1 cellular context compared by ENCODE assay signal in the genomic region with DNA sequence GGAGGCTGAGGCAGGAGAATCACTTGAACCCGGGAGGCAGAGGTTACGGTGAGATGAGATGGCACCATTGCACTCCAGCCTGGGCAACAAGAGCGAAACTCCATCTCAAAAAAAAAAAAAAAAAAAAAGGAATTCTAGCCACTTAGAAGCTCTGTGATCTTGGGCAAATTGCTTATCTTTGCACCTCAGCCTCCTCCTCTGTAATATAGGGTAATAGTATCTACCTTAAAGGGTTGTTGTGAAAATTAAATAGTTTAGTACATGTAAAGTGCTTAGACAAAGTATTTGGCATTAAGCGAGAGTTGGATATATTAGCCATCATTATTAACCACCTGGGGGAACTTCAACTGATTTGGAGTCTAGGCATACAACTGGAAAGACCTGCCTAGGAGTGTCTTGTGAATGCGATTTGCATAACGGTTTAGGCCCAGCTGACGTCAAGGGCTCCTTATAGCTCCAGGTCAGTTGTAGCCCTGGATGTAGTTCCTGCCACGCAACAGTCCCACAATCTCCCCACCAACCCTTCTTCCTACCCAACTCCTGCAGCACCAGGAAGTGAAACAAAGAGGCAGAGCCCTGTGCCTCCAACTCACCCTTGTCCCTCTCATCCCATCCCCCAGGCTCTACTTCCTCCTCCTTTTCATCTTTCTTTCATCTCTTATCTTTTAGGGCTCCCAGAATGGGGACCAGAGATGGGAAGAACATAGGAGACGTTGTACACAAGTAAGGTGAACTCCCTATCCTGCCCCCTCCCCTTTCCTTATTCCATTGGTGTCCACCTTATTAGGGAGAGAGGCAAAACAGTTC.
TF ChIP-seq lines count a peak whose summit lies in the region.

No MANE protein-coding gene starts in this region.

TF ChIP-seq in K562, 482 proteins besides CTCF, POLR2A, EP300 and RAD21 (continued from another document and continues in another):
- TF ChIP-seq, protein P1, sequence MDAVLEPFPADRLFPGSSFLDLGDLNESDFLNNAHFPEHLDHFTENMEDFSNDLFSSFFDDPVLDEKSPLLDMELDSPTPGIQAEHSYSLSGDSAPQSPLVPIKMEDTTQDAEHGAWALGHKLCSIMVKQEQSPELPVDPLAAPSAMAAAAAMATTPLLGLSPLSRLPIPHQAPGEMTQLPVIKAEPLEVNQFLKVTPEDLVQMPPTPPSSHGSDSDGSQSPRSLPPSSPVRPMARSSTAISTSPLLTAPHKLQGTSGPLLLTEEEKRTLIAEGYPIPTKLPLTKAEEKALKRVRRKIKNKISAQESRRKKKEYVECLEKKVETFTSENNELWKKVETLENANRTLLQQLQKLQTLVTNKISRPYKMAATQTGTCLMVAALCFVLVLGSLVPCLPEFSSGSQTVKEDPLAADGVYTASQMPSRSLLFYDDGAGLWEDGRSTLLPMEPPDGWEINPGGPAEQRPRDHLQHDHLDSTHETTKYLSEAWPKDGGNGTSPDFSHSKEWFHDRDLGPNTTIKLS (IDR thresholded peaks at IDR 0.05; ENCODE audit: borderline replicate concordance, low read depth), result peak; percentile 97
- TF ChIP-seq ZFP1 (CRISPR knock-in tag; IDR thresholded peaks at IDR 0.05) (no peak), PHF20 (IDR thresholded peaks at IDR 0.05; ENCODE audit: partially characterized antibody) (peak; percentile 39), CC2D1A (IDR thresholded peaks at IDR 0.05) (peak; percentile 9; the same call in 1 of the 2 replicates), GATA2 (CRISPR knock-in tag; IDR thresholded peaks at IDR 0.05) (0 out of 2 replicates have a peak, but pooled peaks have one; percentile 10), NR2C2 (CRISPR knock-in tag; IDR thresholded peaks at IDR 0.05) (peak; percentile 83), NR2C2 (tag; IDR thresholded peaks at IDR 0.05) (peak; percentile 97), ETV5 (CRISPR knock-in tag; IDR thresholded peaks at IDR 0.05; ENCODE audit: low read depth) (peak; percentile 56; the same call in 1 of the 2 replicates), L3MBTL2 (IDR thresholded peaks at IDR 0.05) (peak; percentile 55; the same call in 1 of the 2 replicates), ZNF282 (CRISPR knock-in tag; IDR thresholded peaks at IDR 0.05) (no peak), ZSCAN32 (CRISPR knock-in tag; IDR thresholded peaks at IDR 0.05) (no peak), CBX5 (IDR thresholded peaks at IDR 0.05; ENCODE audit: borderline replicate concordance, low read depth) (no peak), CCNT2 (IDR thresholded peaks at IDR 0.05; ENCODE audit: borderline replicate concordance, extremely low read depth, insufficient read length, low read depth, low read length) (peak; percentile 65), ZNF133 (CRISPR knock-in tag; IDR thresholded peaks at IDR 0.05) (no peak), TAF1 (IDR thresholded peaks at IDR 0.05; ENCODE audit: control insufficient read depth, extremely low read depth, insufficient read depth, low read length, severe bottlenecking) (peak; percentile 52), NFYB (IDR thresholded peaks at IDR 0.05; ENCODE audit: extremely low read depth, insufficient read length) (peak; percentile 9), CBX3 (IDR thresholded peaks at IDR 0.05; ENCODE audit: borderline replicate concordance in 1 of 2, low read length in 2 of 2) (no peak), ZNF644 (tag; IDR thresholded peaks at IDR 0.05; ENCODE audit: low read depth) (peak; percentile 41), OTX1 (CRISPR knock-in tag; IDR thresholded peaks at IDR 0.05) (peak; percentile 84), NCOR1 (IDR thresholded peaks at IDR 0.05) (no peak; the same call in 1 of the 2 replicates), HDAC2 (IDR thresholded peaks at IDR 0.05) (peak; percentile 67), GABPA (tag; conservative IDR thresholded peaks at IDR 0.05; ENCODE audit: low read depth) (peak; percentile 92), SRSF1 (IDR thresholded peaks at IDR 0.05; ENCODE audit: low read depth, low read length) (no peak), NRF1 (conservative IDR thresholded peaks at IDR 0.05 in 1 of 2, IDR thresholded peaks at IDR 0.05 in 1 of 2) (peak; percentile 54 to 63; a peak in 3 of 4 replicates), CHD2 (IDR thresholded peaks at IDR 0.05; ENCODE audit: low read depth, low read length) (no peak), FIP1L1 (IDR thresholded peaks at IDR 0.05; ENCODE audit: low read depth, low read length, poor library complexity, severe bottlenecking) (no peak), PHB (CRISPR knock-in tag; IDR thresholded peaks at IDR 0.05) (no peak), FOXA3 (CRISPR knock-in tag; conservative IDR thresholded peaks at IDR 0.05 in 1 of 2, IDR thresholded peaks at IDR 0.05 in 1 of 2) (0 out of 4 replicates have a peak, but pooled peaks of 1 of the 2 experiments have one; percentile 25), RFX7 (CRISPR knock-in tag; IDR thresholded peaks at IDR 0.05) (no peak), POLR2G (IDR thresholded peaks at IDR 0.05; ENCODE audit: low read depth, low read length) (peak; percentile 51), YBX1 (IDR thresholded peaks at IDR 0.05) (no peak)
- TF ChIP-seq, protein P2, sequence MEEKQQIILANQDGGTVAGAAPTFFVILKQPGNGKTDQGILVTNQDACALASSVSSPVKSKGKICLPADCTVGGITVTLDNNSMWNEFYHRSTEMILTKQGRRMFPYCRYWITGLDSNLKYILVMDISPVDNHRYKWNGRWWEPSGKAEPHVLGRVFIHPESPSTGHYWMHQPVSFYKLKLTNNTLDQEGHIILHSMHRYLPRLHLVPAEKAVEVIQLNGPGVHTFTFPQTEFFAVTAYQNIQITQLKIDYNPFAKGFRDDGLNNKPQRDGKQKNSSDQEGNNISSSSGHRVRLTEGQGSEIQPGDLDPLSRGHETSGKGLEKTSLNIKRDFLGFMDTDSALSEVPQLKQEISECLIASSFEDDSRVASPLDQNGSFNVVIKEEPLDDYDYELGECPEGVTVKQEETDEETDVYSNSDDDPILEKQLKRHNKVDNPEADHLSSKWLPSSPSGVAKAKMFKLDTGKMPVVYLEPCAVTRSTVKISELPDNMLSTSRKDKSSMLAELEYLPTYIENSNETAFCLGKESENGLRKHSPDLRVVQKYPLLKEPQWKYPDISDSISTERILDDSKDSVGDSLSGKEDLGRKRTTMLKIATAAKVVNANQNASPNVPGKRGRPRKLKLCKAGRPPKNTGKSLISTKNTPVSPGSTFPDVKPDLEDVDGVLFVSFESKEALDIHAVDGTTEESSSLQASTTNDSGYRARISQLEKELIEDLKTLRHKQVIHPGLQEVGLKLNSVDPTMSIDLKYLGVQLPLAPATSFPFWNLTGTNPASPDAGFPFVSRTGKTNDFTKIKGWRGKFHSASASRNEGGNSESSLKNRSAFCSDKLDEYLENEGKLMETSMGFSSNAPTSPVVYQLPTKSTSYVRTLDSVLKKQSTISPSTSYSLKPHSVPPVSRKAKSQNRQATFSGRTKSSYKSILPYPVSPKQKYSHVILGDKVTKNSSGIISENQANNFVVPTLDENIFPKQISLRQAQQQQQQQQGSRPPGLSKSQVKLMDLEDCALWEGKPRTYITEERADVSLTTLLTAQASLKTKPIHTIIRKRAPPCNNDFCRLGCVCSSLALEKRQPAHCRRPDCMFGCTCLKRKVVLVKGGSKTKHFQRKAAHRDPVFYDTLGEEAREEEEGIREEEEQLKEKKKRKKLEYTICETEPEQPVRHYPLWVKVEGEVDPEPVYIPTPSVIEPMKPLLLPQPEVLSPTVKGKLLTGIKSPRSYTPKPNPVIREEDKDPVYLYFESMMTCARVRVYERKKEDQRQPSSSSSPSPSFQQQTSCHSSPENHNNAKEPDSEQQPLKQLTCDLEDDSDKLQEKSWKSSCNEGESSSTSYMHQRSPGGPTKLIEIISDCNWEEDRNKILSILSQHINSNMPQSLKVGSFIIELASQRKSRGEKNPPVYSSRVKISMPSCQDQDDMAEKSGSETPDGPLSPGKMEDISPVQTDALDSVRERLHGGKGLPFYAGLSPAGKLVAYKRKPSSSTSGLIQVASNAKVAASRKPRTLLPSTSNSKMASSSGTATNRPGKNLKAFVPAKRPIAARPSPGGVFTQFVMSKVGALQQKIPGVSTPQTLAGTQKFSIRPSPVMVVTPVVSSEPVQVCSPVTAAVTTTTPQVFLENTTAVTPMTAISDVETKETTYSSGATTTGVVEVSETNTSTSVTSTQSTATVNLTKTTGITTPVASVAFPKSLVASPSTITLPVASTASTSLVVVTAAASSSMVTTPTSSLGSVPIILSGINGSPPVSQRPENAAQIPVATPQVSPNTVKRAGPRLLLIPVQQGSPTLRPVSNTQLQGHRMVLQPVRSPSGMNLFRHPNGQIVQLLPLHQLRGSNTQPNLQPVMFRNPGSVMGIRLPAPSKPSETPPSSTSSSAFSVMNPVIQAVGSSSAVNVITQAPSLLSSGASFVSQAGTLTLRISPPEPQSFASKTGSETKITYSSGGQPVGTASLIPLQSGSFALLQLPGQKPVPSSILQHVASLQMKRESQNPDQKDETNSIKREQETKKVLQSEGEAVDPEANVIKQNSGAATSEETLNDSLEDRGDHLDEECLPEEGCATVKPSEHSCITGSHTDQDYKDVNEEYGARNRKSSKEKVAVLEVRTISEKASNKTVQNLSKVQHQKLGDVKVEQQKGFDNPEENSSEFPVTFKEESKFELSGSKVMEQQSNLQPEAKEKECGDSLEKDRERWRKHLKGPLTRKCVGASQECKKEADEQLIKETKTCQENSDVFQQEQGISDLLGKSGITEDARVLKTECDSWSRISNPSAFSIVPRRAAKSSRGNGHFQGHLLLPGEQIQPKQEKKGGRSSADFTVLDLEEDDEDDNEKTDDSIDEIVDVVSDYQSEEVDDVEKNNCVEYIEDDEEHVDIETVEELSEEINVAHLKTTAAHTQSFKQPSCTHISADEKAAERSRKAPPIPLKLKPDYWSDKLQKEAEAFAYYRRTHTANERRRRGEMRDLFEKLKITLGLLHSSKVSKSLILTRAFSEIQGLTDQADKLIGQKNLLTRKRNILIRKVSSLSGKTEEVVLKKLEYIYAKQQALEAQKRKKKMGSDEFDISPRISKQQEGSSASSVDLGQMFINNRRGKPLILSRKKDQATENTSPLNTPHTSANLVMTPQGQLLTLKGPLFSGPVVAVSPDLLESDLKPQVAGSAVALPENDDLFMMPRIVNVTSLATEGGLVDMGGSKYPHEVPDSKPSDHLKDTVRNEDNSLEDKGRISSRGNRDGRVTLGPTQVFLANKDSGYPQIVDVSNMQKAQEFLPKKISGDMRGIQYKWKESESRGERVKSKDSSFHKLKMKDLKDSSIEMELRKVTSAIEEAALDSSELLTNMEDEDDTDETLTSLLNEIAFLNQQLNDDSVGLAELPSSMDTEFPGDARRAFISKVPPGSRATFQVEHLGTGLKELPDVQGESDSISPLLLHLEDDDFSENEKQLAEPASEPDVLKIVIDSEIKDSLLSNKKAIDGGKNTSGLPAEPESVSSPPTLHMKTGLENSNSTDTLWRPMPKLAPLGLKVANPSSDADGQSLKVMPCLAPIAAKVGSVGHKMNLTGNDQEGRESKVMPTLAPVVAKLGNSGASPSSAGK (IDR thresholded peaks at IDR 0.05), result peak; percentile 38
- TF ChIP-seq, protein P3, sequence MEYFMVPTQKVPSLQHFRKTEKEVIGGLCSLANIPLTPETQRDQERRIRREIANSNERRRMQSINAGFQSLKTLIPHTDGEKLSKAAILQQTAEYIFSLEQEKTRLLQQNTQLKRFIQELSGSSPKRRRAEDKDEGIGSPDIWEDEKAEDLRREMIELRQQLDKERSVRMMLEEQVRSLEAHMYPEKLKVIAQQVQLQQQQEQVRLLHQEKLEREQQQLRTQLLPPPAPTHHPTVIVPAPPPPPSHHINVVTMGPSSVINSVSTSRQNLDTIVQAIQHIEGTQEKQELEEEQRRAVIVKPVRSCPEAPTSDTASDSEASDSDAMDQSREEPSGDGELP (CRISPR knock-in tag; IDR thresholded peaks at IDR 0.05; ENCODE audit: borderline replicate concordance), result peak; percentile 63
- TF ChIP-seq, protein P4, sequence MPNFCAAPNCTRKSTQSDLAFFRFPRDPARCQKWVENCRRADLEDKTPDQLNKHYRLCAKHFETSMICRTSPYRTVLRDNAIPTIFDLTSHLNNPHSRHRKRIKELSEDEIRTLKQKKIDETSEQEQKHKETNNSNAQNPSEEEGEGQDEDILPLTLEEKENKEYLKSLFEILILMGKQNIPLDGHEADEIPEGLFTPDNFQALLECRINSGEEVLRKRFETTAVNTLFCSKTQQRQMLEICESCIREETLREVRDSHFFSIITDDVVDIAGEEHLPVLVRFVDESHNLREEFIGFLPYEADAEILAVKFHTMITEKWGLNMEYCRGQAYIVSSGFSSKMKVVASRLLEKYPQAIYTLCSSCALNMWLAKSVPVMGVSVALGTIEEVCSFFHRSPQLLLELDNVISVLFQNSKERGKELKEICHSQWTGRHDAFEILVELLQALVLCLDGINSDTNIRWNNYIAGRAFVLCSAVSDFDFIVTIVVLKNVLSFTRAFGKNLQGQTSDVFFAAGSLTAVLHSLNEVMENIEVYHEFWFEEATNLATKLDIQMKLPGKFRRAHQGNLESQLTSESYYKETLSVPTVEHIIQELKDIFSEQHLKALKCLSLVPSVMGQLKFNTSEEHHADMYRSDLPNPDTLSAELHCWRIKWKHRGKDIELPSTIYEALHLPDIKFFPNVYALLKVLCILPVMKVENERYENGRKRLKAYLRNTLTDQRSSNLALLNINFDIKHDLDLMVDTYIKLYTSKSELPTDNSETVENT (CRISPR knock-in tag; IDR thresholded peaks at IDR 0.05), result peak; percentile 55; the same call in 1 of the 2 replicates
- TF ChIP-seq, protein P5, sequence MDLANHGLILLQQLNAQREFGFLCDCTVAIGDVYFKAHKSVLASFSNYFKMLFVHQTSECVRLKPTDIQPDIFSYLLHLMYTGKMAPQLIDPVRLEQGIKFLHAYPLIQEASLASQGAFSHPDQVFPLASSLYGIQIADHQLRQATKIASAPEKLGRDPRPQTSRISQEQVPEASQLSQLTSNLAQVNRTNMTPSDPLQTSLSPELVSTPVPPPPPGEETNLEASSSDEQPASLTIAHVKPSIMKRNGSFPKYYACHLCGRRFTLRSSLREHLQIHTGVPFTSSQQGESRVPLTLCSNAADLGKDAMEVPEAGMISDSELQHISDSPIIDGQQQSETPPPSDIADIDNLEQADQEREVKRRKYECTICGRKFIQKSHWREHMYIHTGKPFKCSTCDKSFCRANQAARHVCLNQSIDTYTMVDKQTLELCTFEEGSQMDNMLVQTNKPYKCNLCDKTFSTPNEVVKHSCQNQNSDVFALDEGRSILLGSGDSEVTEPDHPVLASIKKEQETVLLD (IDR thresholded peaks at IDR 0.05), result peak; percentile 54; the same call in 1 of the 2 replicates
- TF ChIP-seq, protein P6, sequence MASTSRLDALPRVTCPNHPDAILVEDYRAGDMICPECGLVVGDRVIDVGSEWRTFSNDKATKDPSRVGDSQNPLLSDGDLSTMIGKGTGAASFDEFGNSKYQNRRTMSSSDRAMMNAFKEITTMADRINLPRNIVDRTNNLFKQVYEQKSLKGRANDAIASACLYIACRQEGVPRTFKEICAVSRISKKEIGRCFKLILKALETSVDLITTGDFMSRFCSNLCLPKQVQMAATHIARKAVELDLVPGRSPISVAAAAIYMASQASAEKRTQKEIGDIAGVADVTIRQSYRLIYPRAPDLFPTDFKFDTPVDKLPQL (IDR thresholded peaks at IDR 0.05; ENCODE audit: extremely low read depth, insufficient read length), result peak; percentile 64
- TF ChIP-seq, protein P7, sequence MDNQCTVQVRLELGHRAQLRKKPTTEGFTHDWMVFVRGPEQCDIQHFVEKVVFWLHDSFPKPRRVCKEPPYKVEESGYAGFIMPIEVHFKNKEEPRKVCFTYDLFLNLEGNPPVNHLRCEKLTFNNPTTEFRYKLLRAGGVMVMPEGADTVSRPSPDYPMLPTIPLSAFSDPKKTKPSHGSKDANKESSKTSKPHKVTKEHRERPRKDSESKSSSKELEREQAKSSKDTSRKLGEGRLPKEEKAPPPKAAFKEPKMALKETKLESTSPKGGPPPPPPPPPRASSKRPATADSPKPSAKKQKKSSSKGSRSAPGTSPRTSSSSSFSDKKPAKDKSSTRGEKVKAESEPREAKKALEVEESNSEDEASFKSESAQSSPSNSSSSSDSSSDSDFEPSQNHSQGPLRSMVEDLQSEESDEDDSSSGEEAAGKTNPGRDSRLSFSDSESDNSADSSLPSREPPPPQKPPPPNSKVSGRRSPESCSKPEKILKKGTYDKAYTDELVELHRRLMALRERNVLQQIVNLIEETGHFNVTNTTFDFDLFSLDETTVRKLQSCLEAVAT (IDR thresholded peaks at IDR 0.05), result peak; percentile 64 to 76; a peak in 3 of 4 replicates
- TF ChIP-seq, protein P8, sequence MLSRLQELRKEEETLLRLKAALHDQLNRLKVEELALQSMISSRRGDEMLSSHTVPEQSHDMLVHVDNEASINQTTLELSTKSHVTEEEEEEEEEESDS (CRISPR knock-in tag; IDR thresholded peaks at IDR 0.05), result no peak
